15 cellular contexts compared by ENCODE assay signal in the genomic region with DNA sequence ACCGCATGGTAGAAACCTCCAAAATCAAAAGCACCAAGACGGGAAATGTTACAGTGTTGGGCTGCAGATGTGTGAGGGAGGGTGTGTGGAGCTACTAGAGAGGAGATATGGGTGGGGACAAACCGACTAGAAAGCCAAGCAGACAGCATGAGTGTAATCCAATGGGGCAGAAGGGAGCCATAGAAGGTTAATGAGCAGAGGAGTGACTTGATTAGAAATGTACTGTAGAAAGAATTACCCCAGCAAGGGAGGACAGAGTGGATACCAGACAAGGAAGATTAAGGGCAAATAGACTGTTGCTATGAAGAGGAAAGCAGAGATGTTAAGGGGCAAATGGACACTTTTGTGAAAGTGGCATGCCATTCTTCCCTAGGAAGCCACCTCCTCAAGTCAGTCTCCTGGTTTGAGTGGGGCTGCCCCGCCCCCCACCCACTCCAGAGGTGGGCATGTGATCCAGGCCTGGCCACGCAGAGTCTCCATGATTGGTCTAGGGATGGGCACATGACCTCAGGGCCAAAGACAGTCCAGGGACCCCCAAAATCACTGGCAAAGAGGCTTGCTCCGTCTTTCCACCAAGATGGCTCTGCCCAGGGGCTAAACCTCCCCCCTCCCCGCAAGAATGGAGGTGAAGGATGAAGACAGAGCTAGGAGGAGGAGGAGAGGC. TPM values are rescaled to one million over a fixed set of nuclear protein-coding genes. Genes with fewer than 3 reads are reported as not detected.
DNase-seq lines count a peak whose midpoint lies in the region; ATAC-seq, FAIRE-seq and TF ChIP-seq lines count a peak whose summit lies in the region.
"Had no signal": no experiment of that assay in that cellular context is flagged by ENCODE, and none has a peak within 500 bp of the region (broad histone marks: within the 10 kb centered on the region; RNA-seq: fewer than 3 reads in every experiment).

No MANE protein-coding gene starts in this region.

- H3K4me1 Mint-ChIP-seq in natural killer cell (peaks cover 13 to 31% of the 10 kb centered on the region in 2 donors), H9 (peaks cover 21 to 29% of the 10 kb centered on the region in 2 experiments)

- no peak overlapping the region for H3K56ac ChIP-seq in H9 (ENCODE audit: insufficient read length, low read depth, low read length)

- no peak overlapping the region for H2AK5ac ChIP-seq in H9 (ENCODE audit: insufficient read length, low read length)

- intact Hi-C loops in natural killer cell (cut with micrococcal nuclease): no loop called here

- peaks cover 0 to 88% (median 73%) of the 10 kb centered on the region in 11 experiments; a peak in 17 of 22 replicates for H3K36me3 ChIP-seq in BLaER1 treated with 17β-estradiol and CSF1 and Interleukin-3, amounts not matched to agents 10 nM and 100 nM
- peaks cover 4% of the 10 kb centered on the region for H3K36me3 ChIP-seq in adipocyte (ENCODE audit: control insufficient read depth, insufficient read depth, low read length, severe bottlenecking)

- no peak overlapping the region for H2BK5ac ChIP-seq in H9 (ENCODE audit: insufficient read length, low read length)

- H3K23ac ChIP-seq in H9 (ENCODE audit: insufficient read length, low read depth, low read length): no peak overlapping the region

- H3K9me3 Mint-ChIP-seq in natural killer cell (no peaks in the 10 kb centered on the region), H9 (no peaks in the 10 kb centered on the region)

- H3K36me3 Mint-ChIP-seq in natural killer cell (no peaks in the 10 kb centered on the region), H9 (ENCODE audit: insufficient read depth in 1 of 3, low read depth in 3 of 3) (peaks cover 4 to 16% (median 13%) of the 10 kb centered on the region in 3 experiments)

- peaks cover 0 to 23% (median 11%) of the 10 kb centered on the region in 11 experiments; a peak in 11 of 22 replicates for H3K27me3 ChIP-seq in BLaER1 treated with 17β-estradiol and CSF1 and Interleukin-3, amounts not matched to agents 10 nM and 100 nM
- H3K27me3 ChIP-seq in adipocyte (replicated peaks; ENCODE audit: control insufficient read depth, insufficient read depth, low read length): no peaks in the 10 kb centered on the region
- H3K27me3 ChIP-seq in H9 (ENCODE audit: insufficient read depth, low read length): peaks cover 3% of the 10 kb centered on the region; the same call in 1 of the 2 replicates
- H3K27me3 ChIP-seq: body of pancreas had no signal

- no peak overlapping the region for H2BK12ac ChIP-seq in H9 (ENCODE audit: insufficient read length, low read depth, low read length)

- no CpG with 5 or more reads among the region's 7 CpGs for WGBS in H9 (ENCODE audit: extremely low coverage, insufficient read length, low lambda C conversion rate)

- H4K91ac ChIP-seq in H9 (ENCODE audit: insufficient read length, low read depth, low read length): no peak overlapping the region

- in situ Hi-C loops in GM18951 (cut with MboI; ENCODE audit: low sequenced_read_pairs, unreplicated experiment): no loop called here

- H3K27ac Mint-ChIP-seq in natural killer cell: peak overlapping the region in 1 of 2 donors; percentile 6
- H3K27ac Mint-ChIP-seq in H9: peak overlapping the region in 1 of 3 experiments; percentile 11; a peak in 2 of 7 replicates

- no peak overlapping the region for H3K18ac ChIP-seq in H9 (ENCODE audit: insufficient read length, low read depth, low read length)

- peak overlapping the region in 4 of 11 experiments; percentile 38 to 87 (median 71); a peak in 5 of 22 replicates for H3K27ac ChIP-seq in BLaER1 treated with 17β-estradiol and CSF1 and Interleukin-3, amounts not matched to agents 10 nM and 100 nM
- no peak overlapping the region for H3K27ac ChIP-seq in H9 (ENCODE audit: insufficient read length, low read depth, low read length)
- H3K27ac ChIP-seq: body of pancreas, HL-60, parathyroid adenoma had no signal

- H3K14ac ChIP-seq in H9 (ENCODE audit: insufficient read depth, low read length): no peak overlapping the region

- no peak overlapping the region for H4K8ac ChIP-seq in H9 (replicated peaks; ENCODE audit: insufficient read length, low read depth, low read length)

- no peak overlapping the region for H2BK120ac ChIP-seq in H9 (ENCODE audit: low read depth, low read length, poor library complexity, severe bottlenecking)

- peak overlapping the region in 3 of 10 experiments; percentile 89 to 100 (median 98); a peak in 4 of 20 replicates for H3K4me3 ChIP-seq in BLaER1 treated with 17β-estradiol and CSF1 and Interleukin-3, amounts not matched to agents 10 nM and 100 nM
- H3K4me3 ChIP-seq in adipocyte (ENCODE audit: low read length): peak overlapping the region; percentile 26
- H3K4me3 ChIP-seq: body of pancreas had no signal

- H2AFZ ChIP-seq in H9 (ENCODE audit: low read length): no peak overlapping the region
- H2AFZ ChIP-seq: parathyroid adenoma had no signal

- H4K5ac ChIP-seq in H9 (ENCODE audit: insufficient read length, low read depth, low read length): no peak overlapping the region

- no peak for FAIRE-seq in frontal cortex (lab: Jason Lieb, UNC)

- H3K4me3 Mint-ChIP-seq in natural killer cell (peak overlapping the region; percentile 53), H9 (no peak overlapping the region; a peak in 2 of 5 replicates)

- H3K4me2 ChIP-seq in BLaER1 treated with 17β-estradiol and CSF1 and Interleukin-3, amounts not matched to agents 10 nM and 100 nM: peak overlapping the region in 10 of 11 experiments; percentile 94 to 99 (median 97); a peak in 15 of 22 replicates
- H3K4me2 ChIP-seq in H9 (ENCODE audit: insufficient read depth, insufficient read length, low read length): no peak overlapping the region

- H2BK15ac ChIP-seq in H9 (ENCODE audit: low read depth, low read length): no peak overlapping the region

- H3K27me3 Mint-ChIP-seq in natural killer cell (ENCODE audit: low read depth in 2 of 2) (peaks cover 0 to 16% of the 10 kb centered on the region in 2 donors), H9 (ENCODE audit: low read depth) (peaks cover 12% of the 10 kb centered on the region)

- H3K23me2 ChIP-seq in H9 (ENCODE audit: insufficient read length, low read depth, low read length, poor library complexity, severe bottlenecking): peaks cover 6% of the 10 kb centered on the region

- ATAC-seq in natural killer cell (no peak), GM21381 (IDR thresholded peaks at IDR 0.05; ENCODE audit: unreplicated experiment) (no peak)
- ATAC-seq: body of pancreas, heart right ventricle, left lung had no signal

- peak; percentile 14 for TF ChIP-seq POLR2A in GM18951 (IDR thresholded peaks at IDR 0.05; ENCODE audit: extremely low read depth, insufficient read depth, insufficient read length)

- H3K9me3 ChIP-seq in BLaER1 treated with 17β-estradiol and CSF1 and Interleukin-3, amounts not matched to agents 10 nM and 100 nM (replicated peaks in 1 of 11): peaks cover 0 to 36% (median 15%) of the 10 kb centered on the region in 11 experiments; a peak in 17 of 22 replicates
- no peaks in the 10 kb centered on the region for H3K9me3 ChIP-seq in adipocyte (ENCODE audit: control insufficient read depth, low read length)
- H3K9me3 ChIP-seq in H9 (ENCODE audit: control insufficient read depth, low read depth, low read length): no peaks in the 10 kb centered on the region
- H3K9me3 ChIP-seq: body of pancreas had no signal

- H3K79me2 ChIP-seq in H9 (ENCODE audit: insufficient read depth, low read length): peaks cover 11% of the 10 kb centered on the region; the same call in 1 of the 2 replicates
- H3K79me2 ChIP-seq: parathyroid adenoma had no signal

- no peak overlapping the region for H2BK20ac ChIP-seq in H9 (ENCODE audit: low read depth, low read length, poor library complexity, severe bottlenecking)

- peak overlapping the region in 6 of 11 experiments; percentile 33 to 89 (median 84); a peak in 7 of 22 replicates for H3K9ac ChIP-seq in BLaER1 treated with 17β-estradiol and CSF1 and Interleukin-3, amounts not matched to agents 10 nM and 100 nM
- H3K9ac ChIP-seq in adipocyte (ENCODE audit: low read length): peak overlapping the region; percentile 43
- no peak overlapping the region for H3K9ac ChIP-seq in H9 (ENCODE audit: extremely low read depth, insufficient read length, low read length)
- H3K9ac ChIP-seq: parathyroid adenoma had no signal

- peaks cover 7% of the 10 kb centered on the region for H3K79me1 ChIP-seq in H9 (ENCODE audit: insufficient read depth, low read depth, low read length, poor library complexity, severe bottlenecking)

- H3T11ph ChIP-seq in H9 (ENCODE audit: low read length): no peak overlapping the region

- no peak for DNase-seq in adipocyte (ENCODE audit: low read depth)
- DNase-seq in natural killer cell: no peak
- DNase-seq in frontal cortex (ENCODE audit: low spot score in 2 of 2): no peak
- no peak for DNase-seq in germinal center (ENCODE audit: low spot score)
- DNase-seq in H9: no peak
- DNase-seq: body of pancreas; heart right ventricle; NCI-H2171 treated with DMSO at 0.1 percent for 48 hours; stimulated activated CD4-positive, alpha-beta T cell treated with anti-CD3 and anti-CD28 coated beads, Interleukin-4, amount 100 ng/mL, for 4 hours had no signal

- H3K4ac ChIP-seq in H9 (ENCODE audit: low read depth, low read length): no peak overlapping the region

- peaks cover 57 to 81% (median 75%) of the 10 kb centered on the region in 10 experiments for H3K4me1 ChIP-seq in BLaER1 treated with 17β-estradiol and CSF1 and Interleukin-3, amounts not matched to agents 10 nM and 100 nM
- peaks cover 59% of the 10 kb centered on the region for H3K4me1 ChIP-seq in adipocyte (ENCODE audit: control insufficient read depth, insufficient read depth, low read length)
- no peaks in the 10 kb centered on the region for H3K4me1 ChIP-seq in H9 (ENCODE audit: insufficient read depth, low read length)

- no peak for TF ChIP-seq CTCF in natural killer cell (IDR thresholded peaks at IDR 0.05)
- TF ChIP-seq CTCF in H9 (conservative IDR thresholded peaks at IDR 0.05): no peak

- peaks cover 34 to 94% (median 92%) of the 10 kb centered on the region in 11 experiments; a peak in 21 of 22 replicates for H4K20me1 ChIP-seq in BLaER1 treated with 17β-estradiol and CSF1 and Interleukin-3, amounts not matched to agents 10 nM and 100 nM
- H4K20me1 ChIP-seq in H9 (ENCODE audit: control insufficient read depth, insufficient read depth, insufficient read length): no peaks in the 10 kb centered on the region

RNA-seq across cellular contexts. Expression of a gene that starts 4.3 kb away (rescaled TPM):
- total RNA-seq in natural killer cell (100 to 1,000 TPM in 2 of 3 donors, 10 to 100 TPM in 1; 43.7 to 187 (median 116) TPM), frontal cortex (87.2 TPM), H9 (2021) (81.4 and 88.6 TPM in 2 replicates)

RNA-seq across cellular contexts. Expression of a gene that starts 34.8 kb away (rescaled TPM):
- total RNA-seq in natural killer cell (10 to 100 TPM; 47.2 to 62.3 (median 60.5) TPM), frontal cortex (60.3 TPM), H9 (2021) (32.2 and 36.7 TPM in 2 replicates)
